ENCODE assay signal across 16 cellular contexts in genomic region chr1:174659823-174660222, GRCh38.
DNase-seq lines count a peak whose midpoint lies in the region; ATAC-seq, FAIRE-seq and TF ChIP-seq lines count a peak whose summit lies in the region.
"Had no signal": no experiment of that assay in that cellular context is flagged by ENCODE, and none has a peak within 500 bp of the region (broad histone marks: within the 10 kb centered on the region; RNA-seq: fewer than 3 reads in every experiment).

No MANE protein-coding gene starts in this region.

- H4K20me1 ChIP-seq in PC-3 (ENCODE audit: low read length) (no peaks in the 10 kb centered on the region), endothelial cell of umbilical vein (replicated peaks; ENCODE audit: control insufficient read depth, extremely low read depth, insufficient read depth, low read length) (no peaks in the 10 kb centered on the region)

- POLR2A ChIA-PET in PC-3 (lab: Charles Lee; ENCODE audit: unreplicated experiment) (no interaction called here), endothelial cell of umbilical vein (lab: Charles Lee) (no interaction called here)

- H3K79me2 ChIP-seq in PC-3 (ENCODE audit: low read length) (no peaks in the 10 kb centered on the region), endothelial cell of umbilical vein (ENCODE audit: control insufficient read depth, insufficient read depth, low read length) (no peaks in the 10 kb centered on the region)

- 55% methylated on average over 3 of the region's 3 CpGs for WGBS in right cardiac atrium

- H3K27ac ChIP-seq in PC-3 (ENCODE audit: low read length), result peak overlapping the region; percentile 57
- H3K27ac ChIP-seq in endothelial cell of umbilical vein (ENCODE audit: insufficient read depth, low read depth, low read length), result no peak overlapping the region
- no peak overlapping the region for H3K27ac ChIP-seq in right cardiac atrium (ENCODE audit: low read length)

- CTCF ChIA-PET in PC-3 (lab: Charles Lee) (interaction anchor here (0.6 kb wide), 1 partner anchor 397 kb away, joined by 5 read pairs; no protein-coding TSS in a partner anchor), endothelial cell of umbilical vein (lab: Charles Lee) (no interaction called here)

- ATAC-seq in PC-3, result peak; percentile 99
- ATAC-seq in right cardiac atrium, result peak; percentile 92 to 96
- no peak for ATAC-seq in HG03196 (IDR thresholded peaks at IDR 0.05; ENCODE audit: unreplicated experiment)
- ATAC-seq: activated T-helper 17 cell treated with anti-CD3 and anti-CD28 coated beads, Interleukin-2, amount 50 U/mL, for 72 hours had no signal

- BruUV-seq in PC-3 (replicated peaks; lab: Mats Ljungman, UMichigan) (no TSS peak), endothelial cell of umbilical vein (replicated peaks; lab: Mats Ljungman, UMichigan) (no TSS peak)

- no peak for FAIRE-seq in endothelial cell of umbilical vein (lab: Jason Lieb, UNC)

- no peak overlapping the region for H3K4me3 ChIP-seq in PC-3 (ENCODE audit: low read length)
- no peak overlapping the region for H3K4me3 ChIP-seq in endothelial cell of umbilical vein (replicated peaks in 1 of 3; ENCODE audit: insufficient read depth in 1 of 3, low read depth in 1 of 3, low read length in 3 of 3)
- H3K4me3 ChIP-seq in right cardiac atrium (ENCODE audit: low read length), result no peak overlapping the region
- H3K4me3 ChIP-seq in BE2C (ENCODE audit: low read depth, low read length), result no peak overlapping the region

- H3K9ac ChIP-seq in PC-3 (ENCODE audit: low read length) (no peak overlapping the region), endothelial cell of umbilical vein (replicated peaks; ENCODE audit: extremely low read depth, insufficient read depth, low read length) (no peak overlapping the region)

- H3K27me3 ChIP-seq in PC-3 (ENCODE audit: low read length) (no peaks in the 10 kb centered on the region), endothelial cell of umbilical vein (ENCODE audit: control insufficient read depth in 2 of 2, insufficient read depth in 2 of 2, low read length in 2 of 2) (no peaks in the 10 kb centered on the region), right cardiac atrium (ENCODE audit: control insufficient read depth, insufficient read depth) (no peaks in the 10 kb centered on the region), BE2C (no peaks in the 10 kb centered on the region)

- intact Hi-C loops in PC-3 (cut with micrococcal nuclease) (no loop called here), endothelial cell of umbilical vein (cut with micrococcal nuclease) (no loop called here), right cardiac atrium (cut with DNase I) (no loop called here)

- H3K9me2 ChIP-seq in PC-3 (replicated peaks; ENCODE audit: low read length), result no peaks in the 10 kb centered on the region

- H3K4me2 ChIP-seq in PC-3 (ENCODE audit: low read length), result peak overlapping the region; percentile 39; the same call in 1 of the 2 replicates
- no peak overlapping the region for H3K4me2 ChIP-seq in endothelial cell of umbilical vein (ENCODE audit: insufficient read depth, low read length)

- TF ChIP-seq CTCF in PC-3 (conservative IDR thresholded peaks at IDR 0.05; ENCODE audit: low read depth, low read length) (no peak), endothelial cell of umbilical vein (IDR thresholded peaks at IDR 0.05; ENCODE audit: extremely low read depth in 1 of 2, insufficient read depth in 1 of 2, low read depth in 1 of 2, low read length in 2 of 2) (no peak), BE2C (IDR thresholded peaks at IDR 0.05; ENCODE audit: low read depth, low read length) (no peak)

- H3F3A ChIP-seq in PC-3 (ENCODE audit: low read length, unreplicated experiment), result no peaks in the 10 kb centered on the region

- H3K4me1 ChIP-seq in PC-3 (ENCODE audit: insufficient read depth, low read length), result peaks cover 13% of the 10 kb centered on the region
- no peaks in the 10 kb centered on the region for H3K4me1 ChIP-seq in endothelial cell of umbilical vein (ENCODE audit: control insufficient read depth, extremely low read depth, insufficient read depth, low read length)
- no peaks in the 10 kb centered on the region for H3K4me1 ChIP-seq in right cardiac atrium (ENCODE audit: control insufficient read depth, insufficient read depth, low read length)
- H3K4me1 ChIP-seq in BE2C, result no peaks in the 10 kb centered on the region

- H3K36me3 ChIP-seq in PC-3 (ENCODE audit: low read depth, low read length), result no peaks in the 10 kb centered on the region
- no peaks in the 10 kb centered on the region for H3K36me3 ChIP-seq in endothelial cell of umbilical vein (ENCODE audit: control insufficient read depth in 2 of 2, extremely low read depth in 1 of 2, insufficient read depth in 2 of 2, low read length in 2 of 2)
- no peaks in the 10 kb centered on the region for H3K36me3 ChIP-seq in BE2C

- no peak for TF ChIP-seq POLR2A in endothelial cell of umbilical vein (IDR thresholded peaks at IDR 0.05; ENCODE audit: low read depth, low read length)

- no peaks in the 10 kb centered on the region for H3K9me1 ChIP-seq in endothelial cell of umbilical vein (replicated peaks; ENCODE audit: control insufficient read depth, extremely low read depth, insufficient read depth, low read length)

- H2AFZ ChIP-seq in PC-3 (ENCODE audit: low read length) (no peak overlapping the region), endothelial cell of umbilical vein (ENCODE audit: low read depth, low read length) (no peak overlapping the region)

- DNase-seq in Daoy (ENCODE audit: low read depth) (peak; percentile 44), PC-3 (peak; percentile 86), endothelial cell of umbilical vein (ENCODE audit: low read depth, low spot score) (peak; percentile 47), right cardiac atrium (peak in 1 of 3 donors; percentile 22), BE2C (no peak), GM19240 (ENCODE audit: insufficient read length, low spot score) (no peak), NCI-H187 (lab: John Stamatoyannopoulos, UW) (no peak)
- DNase-seq: activated CD4-positive, alpha-beta T cell treated with anti-CD3 and anti-CD28 coated beads, Interleukin-2, amount 50 U/mL, for 1 hour; AML-193; caudate nucleus; H7; NCI-H345; stimulated activated CD4-positive, alpha-beta T cell treated with anti-CD3 and anti-CD28 coated beads, Interleukin-4, amount 100 ng/mL, for 24 hours; T-helper 2 cell had no signal

- no peaks in the 10 kb centered on the region for H3K9me3 ChIP-seq in PC-3 (ENCODE audit: low read length)
- H3K9me3 ChIP-seq in endothelial cell of umbilical vein (replicated peaks; ENCODE audit: control insufficient read depth, insufficient read depth, low read length), result no peaks in the 10 kb centered on the region
- H3K9me3 ChIP-seq in right cardiac atrium (ENCODE audit: control insufficient read depth, low read length), result no peaks in the 10 kb centered on the region
- no peaks in the 10 kb centered on the region for H3K9me3 ChIP-seq in BE2C

- dilution Hi-C loops in endothelial cell of umbilical vein (cut with MboI; ENCODE audit: extremely low pct_ligation_motif_present, low sequenced_read_pairs), result no loop called here

TF ChIP-seq in endothelial cell of umbilical vein, 7 proteins besides CTCF, POLR2A, EP300 and RAD21:
- no peak for TF ChIP-seq JUN (IDR thresholded peaks at IDR 0.05; ENCODE audit: borderline replicate concordance, insufficient read depth, insufficient read length, low read depth)
- no peak for TF ChIP-seq GATA2 (IDR thresholded peaks at IDR 0.05; ENCODE audit: insufficient read depth, insufficient read length, low read depth, low read length)
- no peak for TF ChIP-seq MYC (IDR thresholded peaks at IDR 0.05; ENCODE audit: low read depth, low read length)
- TF ChIP-seq FOS (IDR thresholded peaks at IDR 0.05; ENCODE audit: borderline replicate concordance, insufficient read depth, low read length), result no peak
- no peak for TF ChIP-seq POLR2AphosphoS5 (IDR thresholded peaks at IDR 0.05; ENCODE audit: insufficient read depth, low read depth, low read length)
- no peak for TF ChIP-seq MAX (IDR thresholded peaks at IDR 0.05; ENCODE audit: insufficient read depth, insufficient read length)
- no peak for TF ChIP-seq EZH2 (IDR thresholded peaks at IDR 0.05; ENCODE audit: borderline replicate concordance, low read depth, low read length, severe bottlenecking)

Comparison
In these comparisons a context has a peak if more than half of its experiments do, and no peak if none do; other contexts are left out.
1. DNase-seq: peak in Daoy (single experiment), PC-3 (single experiment) and endothelial cell of umbilical vein (single experiment); none in BE2C (single experiment), GM19240 (single experiment) and NCI-H187 (0 of 2).